Comparison of ENCODE assay signal across 10 cellular contexts in genomic region chr5:181051841-181052525, GRCh38. TPM values are rescaled to one million over a fixed set of nuclear protein-coding genes. Genes with fewer than 3 reads are reported as not detected.
DNase-seq lines count a peak whose midpoint lies in the region; TF ChIP-seq lines count a peak whose summit lies in the region.
"Had no signal": no experiment of that assay in that cellular context is flagged by ENCODE, and none has a peak within 500 bp of the region (broad histone marks: within the 10 kb centered on the region; RNA-seq: fewer than 3 reads in every experiment).

No MANE protein-coding gene starts in this region.

- H3K9me3 Mint-ChIP-seq in chondrocyte (ENCODE audit: low read depth): no peaks in the 10 kb centered on the region
- no peaks in the 10 kb centered on the region for H3K9me3 Mint-ChIP-seq in progenitor cell of endocrine pancreas (ENCODE audit: low read depth)

- peaks cover 17% of the 10 kb centered on the region for H3K4me1 Mint-ChIP-seq in chondrocyte (ENCODE audit: low read depth)
- peaks cover 3% of the 10 kb centered on the region for H3K4me1 Mint-ChIP-seq in progenitor cell of endocrine pancreas (ENCODE audit: low read depth)

- H3K4me3 Mint-ChIP-seq in chondrocyte (ENCODE audit: unreplicated experiment) (peak overlapping the region; percentile 49), progenitor cell of endocrine pancreas (ENCODE audit: low read depth) (peak overlapping the region; percentile 17)

- peaks cover 73% of the 10 kb centered on the region for H3K27me3 Mint-ChIP-seq in chondrocyte (ENCODE audit: low read depth)
- peaks cover 82% of the 10 kb centered on the region for H3K27me3 Mint-ChIP-seq in progenitor cell of endocrine pancreas

- no peaks in the 10 kb centered on the region for H3K27me3 ChIP-seq in ovary

- no peak overlapping the region for H3K27ac ChIP-seq in ovary

- intact Hi-C loops in ovary (cut with DNase I): no loop called here

- no peak for TF ChIP-seq POLR2A in ovary (IDR thresholded peaks at IDR 0.05)

- no peak for DNase-seq in Jurkat, Clone E6-1 (ENCODE audit: low read depth, low spot score)
- DNase-seq in chondrocyte (ENCODE audit: low spot score) (no peak), progenitor cell of endocrine pancreas (ENCODE audit: low spot score, unreplicated experiment) (no peak), NCI-H345 (lab: John Stamatoyannopoulos, UW) (no peak), ovary (no peak)
- no peak for DNase-seq in activated CD4-positive, CD25-positive, alpha-beta regulatory T cell treated with anti-CD3 and anti-CD28 coated beads, Interleukin-2, amount 50 U/mL, for 72 hours
- DNase-seq: GF-D8, NCI-H774 had no signal

- no peaks in the 10 kb centered on the region; the same call in none of the 2 replicates for H3K4me1 ChIP-seq in ES-I3 (ENCODE audit: insufficient read depth, low read length)
- peaks cover 3% of the 10 kb centered on the region for H3K4me1 ChIP-seq in ovary (ENCODE audit: insufficient read depth)

- H3K9me3 ChIP-seq in ES-I3 (ENCODE audit: control insufficient read depth, insufficient read depth, low read length) (no peaks in the 10 kb centered on the region), ovary (no peaks in the 10 kb centered on the region)

- peak overlapping the region; percentile 26; the same call in 1 of the 2 replicates for H3K9ac ChIP-seq in ES-I3 (ENCODE audit: low read depth, low read length)

- peak overlapping the region; percentile 38; the same call in 1 of the 2 replicates for H3K4me3 ChIP-seq in Jurkat, Clone E6-1 (ENCODE audit: low read length)
- H3K4me3 ChIP-seq in ovary: no peak overlapping the region

- H3K36me3 Mint-ChIP-seq in chondrocyte (ENCODE audit: low read depth): no peaks in the 10 kb centered on the region
- H3K36me3 Mint-ChIP-seq in progenitor cell of endocrine pancreas (ENCODE audit: insufficient read depth): no peaks in the 10 kb centered on the region

- H3K27ac Mint-ChIP-seq in chondrocyte (ENCODE audit: unreplicated experiment) (no peak overlapping the region), progenitor cell of endocrine pancreas (no peak overlapping the region)

- H3K36me3 ChIP-seq in ES-I3 (ENCODE audit: insufficient read depth, low read length) (no peaks in the 10 kb centered on the region), ovary (no peaks in the 10 kb centered on the region)

- WGBS in ovary, 3 donors: 47 to 58% (median 58%) methylated on average over 16 of the region's 16 CpGs

- no peak for TF ChIP-seq EP300 in ovary (IDR thresholded peaks at IDR 0.05)

- TF ChIP-seq CTCF in chondrocyte (IDR thresholded peaks at IDR 0.05): no peak
- TF ChIP-seq CTCF in progenitor cell of endocrine pancreas (IDR thresholded peaks at IDR 0.05; ENCODE audit: unreplicated experiment): no peak
- no peak for TF ChIP-seq CTCF in ovary (IDR thresholded peaks at IDR 0.05)

RNA-seq across cellular contexts. Expression of gene BTNL9, which starts 11.9 kb away (rescaled TPM):
- polyA plus RNA-seq in Jurkat, Clone E6-1 (2012; ENCODE audit: insufficient read depth, insufficient read length): 39.4 TPM
- total RNA-seq in chondrocyte (not detected in 3 replicates), progenitor cell of endocrine pancreas (not detected in 2 replicates), ovary (10 to 100 TPM in 3 of 7 donors, 1 to 10 TPM in 3, under 1 TPM in 1; 0.76 to 46.4 (median 9.6) TPM)
- 10 to 100 TPM in 1 of 2 donors, 1 to 10 TPM in 1; 7.0 to 10.5 TPM for polyA plus RNA-seq in ovary
- total RNA-seq: LHCN-M2 had no signal
